In the genomic region with DNA sequence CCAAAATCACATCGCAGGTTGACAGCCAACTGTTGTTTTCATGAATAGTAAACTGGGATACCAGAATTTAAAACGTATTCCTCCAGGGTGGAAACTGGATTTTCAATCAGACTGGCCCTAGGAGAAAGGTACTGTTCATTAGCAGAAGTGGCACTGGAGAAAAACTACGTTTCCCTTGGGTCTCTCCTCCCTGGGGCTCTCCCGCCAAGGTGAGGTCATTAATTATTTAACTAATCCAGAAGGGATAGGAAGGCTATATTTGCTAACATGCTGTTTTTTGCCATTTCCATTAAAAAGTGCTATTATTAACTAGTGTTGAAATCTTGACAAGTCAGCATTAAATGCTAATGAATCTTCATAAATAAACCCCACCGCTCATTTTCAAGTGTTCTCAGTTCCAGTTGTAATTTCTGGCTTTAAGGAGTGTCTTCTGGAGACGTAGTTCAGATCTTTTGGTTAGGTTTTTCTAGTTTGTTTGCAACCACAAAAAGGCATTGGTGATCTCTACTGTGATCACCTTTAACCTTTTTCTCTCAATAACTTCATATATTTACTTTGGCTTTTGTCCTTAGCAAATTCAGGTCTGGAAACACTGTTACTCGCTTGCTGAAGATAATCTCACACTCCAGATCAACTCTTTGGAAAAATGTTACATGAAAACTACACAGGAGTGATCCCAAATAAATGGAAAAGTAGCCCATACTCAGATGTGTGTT, we compare ENCODE assay signal across 2 cellular contexts.
TF ChIP-seq lines count a peak whose summit lies in the region.

No MANE protein-coding gene starts in this region.

TF ChIP-seq in K562, 482 proteins besides CTCF, POLR2A, EP300 and RAD21 (continues in another document):
- no peak for TF ChIP-seq NR2F6 (CRISPR knock-in tag; IDR thresholded peaks at IDR 0.05)
- TF ChIP-seq HNRNPH1 (optimal IDR thresholded peaks at IDR 0.05; ENCODE audit: low read depth, low read length), result no peak
- no peak for TF ChIP-seq ZNF780A (CRISPR knock-in tag; IDR thresholded peaks at IDR 0.05)
- TF ChIP-seq BCOR (IDR thresholded peaks at IDR 0.05), result no peak
- TF ChIP-seq RBM22 (IDR thresholded peaks at IDR 0.05; ENCODE audit: low read depth, low read length, poor library complexity, severe bottlenecking), result no peak
- TF ChIP-seq, protein P1, sequence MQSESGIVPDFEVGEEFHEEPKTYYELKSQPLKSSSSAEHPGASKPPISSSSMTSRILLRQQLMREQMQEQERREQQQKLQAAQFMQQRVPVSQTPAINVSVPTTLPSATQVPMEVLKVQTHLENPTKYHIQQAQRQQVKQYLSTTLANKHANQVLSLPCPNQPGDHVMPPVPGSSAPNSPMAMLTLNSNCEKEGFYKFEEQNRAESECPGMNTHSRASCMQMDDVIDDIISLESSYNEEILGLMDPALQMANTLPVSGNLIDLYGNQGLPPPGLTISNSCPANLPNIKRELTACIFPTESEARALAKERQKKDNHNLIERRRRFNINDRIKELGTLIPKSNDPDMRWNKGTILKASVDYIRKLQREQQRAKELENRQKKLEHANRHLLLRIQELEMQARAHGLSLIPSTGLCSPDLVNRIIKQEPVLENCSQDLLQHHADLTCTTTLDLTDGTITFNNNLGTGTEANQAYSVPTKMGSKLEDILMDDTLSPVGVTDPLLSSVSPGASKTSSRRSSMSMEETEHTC (IDR thresholded peaks at IDR 0.05), result no peak
- no peak for TF ChIP-seq HOXB6 (CRISPR knock-in tag; IDR thresholded peaks at IDR 0.05; ENCODE audit: borderline replicate concordance)
- TF ChIP-seq ZNF124 (CRISPR knock-in tag; IDR thresholded peaks at IDR 0.05), result no peak
- TF ChIP-seq TSC22D4 (tag; IDR thresholded peaks at IDR 0.05), result no peak
- no peak for TF ChIP-seq ZBED1 (IDR thresholded peaks at IDR 0.05)
- TF ChIP-seq ZNF282 (CRISPR knock-in tag; IDR thresholded peaks at IDR 0.05), result no peak
- no peak for TF ChIP-seq SMARCE1 (IDR thresholded peaks at IDR 0.05)
- peak; percentile 87 for TF ChIP-seq MAFG (tag; conservative IDR thresholded peaks at IDR 0.05)
- TF ChIP-seq, protein P2, sequence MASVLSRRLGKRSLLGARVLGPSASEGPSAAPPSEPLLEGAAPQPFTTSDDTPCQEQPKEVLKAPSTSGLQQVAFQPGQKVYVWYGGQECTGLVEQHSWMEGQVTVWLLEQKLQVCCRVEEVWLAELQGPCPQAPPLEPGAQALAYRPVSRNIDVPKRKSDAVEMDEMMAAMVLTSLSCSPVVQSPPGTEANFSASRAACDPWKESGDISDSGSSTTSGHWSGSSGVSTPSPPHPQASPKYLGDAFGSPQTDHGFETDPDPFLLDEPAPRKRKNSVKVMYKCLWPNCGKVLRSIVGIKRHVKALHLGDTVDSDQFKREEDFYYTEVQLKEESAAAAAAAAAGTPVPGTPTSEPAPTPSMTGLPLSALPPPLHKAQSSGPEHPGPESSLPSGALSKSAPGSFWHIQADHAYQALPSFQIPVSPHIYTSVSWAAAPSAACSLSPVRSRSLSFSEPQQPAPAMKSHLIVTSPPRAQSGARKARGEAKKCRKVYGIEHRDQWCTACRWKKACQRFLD (CRISPR knock-in tag; IDR thresholded peaks at IDR 0.05), result no peak
- TF ChIP-seq C11orf30 (IDR thresholded peaks at IDR 0.05; ENCODE audit: low read depth), result peak; percentile 91
- TF ChIP-seq HCFC1 (IDR thresholded peaks at IDR 0.05; ENCODE audit: low read depth, low read length), result no peak
- TF ChIP-seq NFATC3 (IDR thresholded peaks at IDR 0.05), result no peak
- TF ChIP-seq, protein P3, sequence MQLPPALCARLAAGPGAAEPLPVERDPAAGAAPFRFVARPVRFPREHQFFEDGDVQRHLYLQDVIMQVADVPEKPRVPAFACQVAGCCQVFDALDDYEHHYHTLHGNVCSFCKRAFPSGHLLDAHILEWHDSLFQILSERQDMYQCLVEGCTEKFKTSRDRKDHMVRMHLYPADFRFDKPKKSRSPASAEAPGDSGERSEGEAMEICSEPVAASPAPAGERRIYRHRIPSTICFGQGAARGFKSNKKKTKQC (CRISPR knock-in tag; IDR thresholded peaks at IDR 0.05), result no peak
- TF ChIP-seq HIVEP1 (CRISPR knock-in tag; IDR thresholded peaks at IDR 0.05), result no peak
- TF ChIP-seq HMGN3 (IDR thresholded peaks at IDR 0.05; ENCODE audit: borderline replicate concordance, extremely low read depth, insufficient read length, low read depth, low read length), result no peak
- TF ChIP-seq POLR2B (IDR thresholded peaks at IDR 0.05; ENCODE audit: low read depth, partially characterized antibody), result peak; percentile 24
- no peak for TF ChIP-seq CCNT2 (IDR thresholded peaks at IDR 0.05; ENCODE audit: borderline replicate concordance, extremely low read depth, insufficient read length, low read depth, low read length)
- no peak for TF ChIP-seq MCM2 (IDR thresholded peaks at IDR 0.05; ENCODE audit: low read depth)
- TF ChIP-seq NBN (IDR thresholded peaks at IDR 0.05; ENCODE audit: low read depth), result no peak
- TF ChIP-seq NFIX (CRISPR knock-in tag; IDR thresholded peaks at IDR 0.05; ENCODE audit: low read depth), result no peak
- no peak for TF ChIP-seq FOXJ3 (CRISPR knock-in tag; IDR thresholded peaks at IDR 0.05)
- no peak for TF ChIP-seq POLR2H (tag; IDR thresholded peaks at IDR 0.05; ENCODE audit: low read depth)
- no peak for TF ChIP-seq SMARCA5 (IDR thresholded peaks at IDR 0.05)
- TF ChIP-seq DACH1 (IDR thresholded peaks at IDR 0.05; ENCODE audit: partially characterized antibody), result peak; percentile 41
- TF ChIP-seq SPI1 (IDR thresholded peaks at IDR 0.05; ENCODE audit: borderline replicate concordance, low read depth, low read length), result no peak
- TF ChIP-seq SLC30A9 (CRISPR knock-in tag; IDR thresholded peaks at IDR 0.05), result no peak
- no peak for TF ChIP-seq PTRF (tag; IDR thresholded peaks at IDR 0.05)
- peak; percentile 84 for TF ChIP-seq MAFK (IDR thresholded peaks at IDR 0.05; ENCODE audit: low read length)
- no peak for TF ChIP-seq BRF1 (IDR thresholded peaks at IDR 0.05; ENCODE audit: borderline replicate concordance, extremely low read depth, insufficient read length)
- no peak for TF ChIP-seq FOXA3 (CRISPR knock-in tag; conservative IDR thresholded peaks at IDR 0.05 in 1 of 2, IDR thresholded peaks at IDR 0.05 in 1 of 2)

TF ChIP-seq in HepG2, 621 proteins besides CTCF, POLR2A, EP300 and RAD21 (continues in another document):
- TF ChIP-seq ZNF264 (CRISPR knock-in tag; IDR thresholded peaks at IDR 0.05) (no peak), NCOA1 (CRISPR knock-in tag; IDR thresholded peaks at IDR 0.05) (no peak), ZNF3 (CRISPR knock-in tag; IDR thresholded peaks at IDR 0.05) (no peak), CBX2 (IDR thresholded peaks at IDR 0.05; ENCODE audit: low read depth, low read length) (no peak), CBX2 (CRISPR knock-in tag; IDR thresholded peaks at IDR 0.05; ENCODE audit: low read depth) (no peak), GATAD1 (CRISPR knock-in tag; IDR thresholded peaks at IDR 0.05) (no peak), ZNF878 (CRISPR knock-in tag; IDR thresholded peaks at IDR 0.05) (no peak), KDM5A (IDR thresholded peaks at IDR 0.05; ENCODE audit: borderline replicate concordance, low read length) (no peak), ZNF468 (CRISPR knock-in tag; IDR thresholded peaks at IDR 0.05) (no peak), MAFF (IDR thresholded peaks at IDR 0.05; ENCODE audit: low read depth, low read length) (peak; percentile 92), NFE2 (CRISPR knock-in tag; IDR thresholded peaks at IDR 0.05) (no peak), ZNF772 (CRISPR knock-in tag; IDR thresholded peaks at IDR 0.05) (no peak), ZNF563 (CRISPR knock-in tag; IDR thresholded peaks at IDR 0.05) (no peak), TBX3 (IDR thresholded peaks at IDR 0.05; ENCODE audit: borderline replicate concordance) (no peak), PHB2 (IDR thresholded peaks at IDR 0.05; ENCODE audit: partially characterized antibody) (no peak), ZNF460 (CRISPR knock-in tag; IDR thresholded peaks at IDR 0.05; ENCODE audit: borderline replicate concordance) (no peak), NR2C2 (CRISPR knock-in tag; IDR thresholded peaks at IDR 0.05; ENCODE audit: borderline replicate concordance) (no peak; the same call in 1 of the 2 replicates), SOX13 (IDR thresholded peaks at IDR 0.05) (no peak), SOX13 (CRISPR knock-in tag; conservative IDR thresholded peaks at IDR 0.05 in 1 of 2, IDR thresholded peaks at IDR 0.05 in 1 of 2) (peak in 1 of 2 experiments; percentile 15; a peak in 1 of 4 replicates), FOXA3 (CRISPR knock-in tag; IDR thresholded peaks at IDR 0.05) (peak; percentile 45; the same call in 1 of the 2 replicates), MAFK (conservative IDR thresholded peaks at IDR 0.05 in 1 of 2, IDR thresholded peaks at IDR 0.05 in 1 of 2; ENCODE audit: low read length in 2 of 2) (peak; percentile 93 to 94), RCOR2 (CRISPR knock-in tag; IDR thresholded peaks at IDR 0.05) (no peak), CREB1 (IDR thresholded peaks at IDR 0.05) (no peak), CREB1 (CRISPR knock-in tag; IDR thresholded peaks at IDR 0.05) (0 out of 2 replicates have a peak, but pooled peaks have one; percentile 19), NR2F2 (IDR thresholded peaks at IDR 0.05; ENCODE audit: borderline replicate concordance, low read depth) (peak; percentile 46; the same call in 1 of the 2 replicates), ZFX (CRISPR knock-in tag; IDR thresholded peaks at IDR 0.05; ENCODE audit: low read depth) (no peak), CBX5 (CRISPR knock-in tag; IDR thresholded peaks at IDR 0.05; ENCODE audit: borderline replicate concordance) (no peak), PRPF4 (IDR thresholded peaks at IDR 0.05; ENCODE audit: low read depth, low read length, poor library complexity, severe bottlenecking) (no peak), RARG (CRISPR knock-in tag; IDR thresholded peaks at IDR 0.05; ENCODE audit: low read depth) (no peak)
- TF ChIP-seq, protein P4, sequence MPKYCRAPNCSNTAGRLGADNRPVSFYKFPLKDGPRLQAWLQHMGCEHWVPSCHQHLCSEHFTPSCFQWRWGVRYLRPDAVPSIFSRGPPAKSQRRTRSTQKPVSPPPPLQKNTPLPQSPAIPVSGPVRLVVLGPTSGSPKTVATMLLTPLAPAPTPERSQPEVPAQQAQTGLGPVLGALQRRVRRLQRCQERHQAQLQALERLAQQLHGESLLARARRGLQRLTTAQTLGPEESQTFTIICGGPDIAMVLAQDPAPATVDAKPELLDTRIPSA (CRISPR knock-in tag; IDR thresholded peaks at IDR 0.05; ENCODE audit: borderline replicate concordance), result no peak
- TF ChIP-seq, protein P5, sequence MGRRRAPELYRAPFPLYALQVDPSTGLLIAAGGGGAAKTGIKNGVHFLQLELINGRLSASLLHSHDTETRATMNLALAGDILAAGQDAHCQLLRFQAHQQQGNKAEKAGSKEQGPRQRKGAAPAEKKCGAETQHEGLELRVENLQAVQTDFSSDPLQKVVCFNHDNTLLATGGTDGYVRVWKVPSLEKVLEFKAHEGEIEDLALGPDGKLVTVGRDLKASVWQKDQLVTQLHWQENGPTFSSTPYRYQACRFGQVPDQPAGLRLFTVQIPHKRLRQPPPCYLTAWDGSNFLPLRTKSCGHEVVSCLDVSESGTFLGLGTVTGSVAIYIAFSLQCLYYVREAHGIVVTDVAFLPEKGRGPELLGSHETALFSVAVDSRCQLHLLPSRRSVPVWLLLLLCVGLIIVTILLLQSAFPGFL (CRISPR knock-in tag; IDR thresholded peaks at IDR 0.05), result no peak
- TF ChIP-seq, protein P6, sequence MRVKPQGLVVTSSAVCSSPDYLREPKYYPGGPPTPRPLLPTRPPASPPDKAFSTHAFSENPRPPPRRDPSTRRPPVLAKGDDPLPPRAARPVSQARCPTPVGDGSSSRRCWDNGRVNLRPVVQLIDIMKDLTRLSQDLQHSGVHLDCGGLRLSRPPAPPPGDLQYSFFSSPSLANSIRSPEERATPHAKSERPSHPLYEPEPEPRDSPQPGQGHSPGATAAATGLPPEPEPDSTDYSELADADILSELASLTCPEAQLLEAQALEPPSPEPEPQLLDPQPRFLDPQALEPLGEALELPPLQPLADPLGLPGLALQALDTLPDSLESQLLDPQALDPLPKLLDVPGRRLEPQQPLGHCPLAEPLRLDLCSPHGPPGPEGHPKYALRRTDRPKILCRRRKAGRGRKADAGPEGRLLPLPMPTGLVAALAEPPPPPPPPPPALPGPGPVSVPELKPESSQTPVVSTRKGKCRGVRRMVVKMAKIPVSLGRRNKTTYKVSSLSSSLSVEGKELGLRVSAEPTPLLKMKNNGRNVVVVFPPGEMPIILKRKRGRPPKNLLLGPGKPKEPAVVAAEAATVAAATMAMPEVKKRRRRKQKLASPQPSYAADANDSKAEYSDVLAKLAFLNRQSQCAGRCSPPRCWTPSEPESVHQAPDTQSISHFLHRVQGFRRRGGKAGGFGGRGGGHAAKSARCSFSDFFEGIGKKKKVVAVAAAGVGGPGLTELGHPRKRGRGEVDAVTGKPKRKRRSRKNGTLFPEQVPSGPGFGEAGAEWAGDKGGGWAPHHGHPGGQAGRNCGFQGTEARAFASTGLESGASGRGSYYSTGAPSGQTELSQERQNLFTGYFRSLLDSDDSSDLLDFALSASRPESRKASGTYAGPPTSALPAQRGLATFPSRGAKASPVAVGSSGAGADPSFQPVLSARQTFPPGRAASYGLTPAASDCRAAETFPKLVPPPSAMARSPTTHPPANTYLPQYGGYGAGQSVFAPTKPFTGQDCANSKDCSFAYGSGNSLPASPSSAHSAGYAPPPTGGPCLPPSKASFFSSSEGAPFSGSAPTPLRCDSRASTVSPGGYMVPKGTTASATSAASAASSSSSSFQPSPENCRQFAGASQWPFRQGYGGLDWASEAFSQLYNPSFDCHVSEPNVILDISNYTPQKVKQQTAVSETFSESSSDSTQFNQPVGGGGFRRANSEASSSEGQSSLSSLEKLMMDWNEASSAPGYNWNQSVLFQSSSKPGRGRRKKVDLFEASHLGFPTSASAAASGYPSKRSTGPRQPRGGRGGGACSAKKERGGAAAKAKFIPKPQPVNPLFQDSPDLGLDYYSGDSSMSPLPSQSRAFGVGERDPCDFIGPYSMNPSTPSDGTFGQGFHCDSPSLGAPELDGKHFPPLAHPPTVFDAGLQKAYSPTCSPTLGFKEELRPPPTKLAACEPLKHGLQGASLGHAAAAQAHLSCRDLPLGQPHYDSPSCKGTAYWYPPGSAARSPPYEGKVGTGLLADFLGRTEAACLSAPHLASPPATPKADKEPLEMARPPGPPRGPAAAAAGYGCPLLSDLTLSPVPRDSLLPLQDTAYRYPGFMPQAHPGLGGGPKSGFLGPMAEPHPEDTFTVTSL (CRISPR knock-in tag; IDR thresholded peaks at IDR 0.05; ENCODE audit: borderline replicate concordance), result peak; percentile 50; the same call in 1 of the 2 replicates
